In genomic region chr2:42980764-42981416, GRCh38 we compare ENCODE assay signal across 14 cellular contexts.
"Had no signal": no experiment of that assay in that cellular context is flagged by ENCODE, and none has a peak within 500 bp of the region (broad histone marks: within the 10 kb centered on the region; RNA-seq: fewer than 3 reads in every experiment).

No MANE protein-coding gene starts in this region.

- H3K4me3 ChIP-seq: dorsolateral prefrontal cortex, gastroesophageal sphincter, mucosa of descending colon, sigmoid colon, testis had no signal

- H3K27ac ChIP-seq: dorsolateral prefrontal cortex, gastroesophageal sphincter, sigmoid colon, testis had no signal

- H3K27me3 ChIP-seq: dorsolateral prefrontal cortex, gastroesophageal sphincter, sigmoid colon, testis had no signal

- H3K4me1 ChIP-seq: sigmoid colon, testis had no signal

- DNase-seq: activated B cell treated with CpG ODN at 0.5 μM for 24 hours; activated CD4-positive, alpha-beta T cell treated with anti-CD3 and anti-CD28 coated beads, Interleukin-2, amount 50 U/mL, for 1 hour; activated naive CD4-positive, alpha-beta T cell treated with anti-CD3 and anti-CD28 coated beads for 36 hours; erythroblast; mammary epithelial cell; nucleus accumbens; stimulated activated CD4-positive, alpha-beta T cell treated with anti-CD3 and anti-CD28 coated beads, Interleukin-1b, Interleukin-23, amount 100 ng/mL, for 48 hours; stimulated activated naive CD8-positive, alpha-beta T cell treated with anti-CD3 and anti-CD28 coated beads, Interleukin-15, amount 100 ng/mL, for 72 hours; testis had no signal

- H3K36me3 ChIP-seq: gastroesophageal sphincter, sigmoid colon had no signal

- H3K9me3 ChIP-seq: gastroesophageal sphincter, mucosa of descending colon, sigmoid colon, testis had no signal

- ATAC-seq: gastroesophageal sphincter; naive thymus-derived CD8-positive, alpha-beta T cell; stimulated activated naive CD8-positive, alpha-beta T cell treated with anti-CD3 and anti-CD28 coated beads, Interleukin-15, amount 100 ng/mL, for 72 hours had no signal
